ENCODE assay signal across 20 cellular contexts in the genomic region with DNA sequence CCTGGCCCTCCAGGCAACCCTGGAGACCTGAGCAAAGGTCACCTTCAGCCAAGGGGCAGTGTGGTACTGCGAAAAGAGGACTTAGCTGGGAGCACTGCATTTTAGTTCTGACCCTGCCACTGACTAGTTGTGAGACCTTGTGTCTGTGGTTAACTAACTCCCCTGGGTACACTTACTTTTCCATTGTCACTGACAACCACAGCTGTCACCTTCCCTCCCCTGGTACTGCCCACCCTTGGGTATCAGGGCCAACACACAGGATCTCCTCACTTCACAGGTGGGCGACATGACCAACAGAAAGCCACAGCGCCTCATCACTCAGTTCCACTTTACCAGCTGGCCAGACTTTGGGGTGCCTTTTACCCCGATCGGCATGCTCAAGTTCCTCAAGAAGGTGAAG. TPM values are rescaled to one million over a fixed set of nuclear protein-coding genes. Genes with fewer than 3 reads are reported as not detected.
A peak's percentile ranks its signal among the peaks of the same experiment; 100 is the strongest.
DNase-seq lines count a peak whose midpoint lies in the region; ATAC-seq lines count a peak whose summit lies in the region.
"Had no signal": no experiment of that assay in that cellular context is flagged by ENCODE, and none has a peak within 500 bp of the region (broad histone marks: within the 10 kb centered on the region; RNA-seq: fewer than 3 reads in every experiment).

No MANE protein-coding gene starts in this region.

- no peak overlapping the region for H3K4me3 Mint-ChIP-seq in stimulated activated naive CD8-positive, alpha-beta T cell treated with anti-CD3 and anti-CD28 coated beads, Interleukin-15, Interleukin-2, amounts not matched to agents 100 ng/mL and 50 ng/mL, for 24 hours
- no peak overlapping the region for H3K4me3 Mint-ChIP-seq in stimulated activated naive CD8-positive, alpha-beta T cell treated with anti-CD3 and anti-CD28 coated beads, Interleukin-15, amount 100 ng/mL, for 72 hours
- H3K4me3 Mint-ChIP-seq in activated T-helper 1 cell treated with anti-CD3 and anti-CD28 coated beads, Interleukin-12 subunit alpha, Interleukin-12 subunit beta, Interleukin-2, Interleukin-4 antibody, amounts not matched to agents 30 ng/mL and 10 ng/mL and 1 ng/mL, durations not matched to agents 14 hours and 24 hours and 36 hours, result no peak overlapping the region
- H3K4me3 Mint-ChIP-seq in stimulated activated naive B cell treated with anti-CD40 and anti-IgM and Interleukin-4, amounts not matched to agents 10 μg/mL and 1 μg/mL and 100 μg/mL, for 72 hours, result no peak overlapping the region
- H3K4me3 Mint-ChIP-seq: CD4-positive, CD25-positive, alpha-beta regulatory T cell had no signal

- peaks cover 18% of the 10 kb centered on the region for H3K4me1 Mint-ChIP-seq in stimulated activated naive CD8-positive, alpha-beta T cell treated with anti-CD3 and anti-CD28 coated beads, Interleukin-15, Interleukin-2, amounts not matched to agents 100 ng/mL and 50 ng/mL, for 24 hours (ENCODE audit: low read depth)
- no peaks in the 10 kb centered on the region for H3K4me1 Mint-ChIP-seq in stimulated activated naive CD8-positive, alpha-beta T cell treated with anti-CD3 and anti-CD28 coated beads, Interleukin-15, amount 100 ng/mL, for 72 hours
- no peaks in the 10 kb centered on the region for H3K4me1 Mint-ChIP-seq in activated T-helper 1 cell treated with anti-CD3 and anti-CD28 coated beads, Interleukin-12 subunit alpha, Interleukin-12 subunit beta, Interleukin-2, Interleukin-4 antibody, amounts not matched to agents 30 ng/mL and 10 ng/mL and 1 ng/mL, durations not matched to agents 14 hours and 24 hours and 36 hours (ENCODE audit: low read depth)
- H3K4me1 Mint-ChIP-seq in stimulated activated naive B cell treated with anti-CD40 and anti-IgM and Interleukin-4, amounts not matched to agents 10 μg/mL and 1 μg/mL and 100 μg/mL, for 72 hours, result peaks cover 12 to 17% of the 10 kb centered on the region in 2 donors

- H3K9me3 ChIP-seq in mesodermal cell (ENCODE audit: control insufficient read depth, low read length), result peaks cover 5% of the 10 kb centered on the region
- H3K9me3 ChIP-seq: Peyer's patch had no signal

- peaks cover 70% of the 10 kb centered on the region for H3K36me3 ChIP-seq in mesodermal cell (ENCODE audit: control insufficient read depth, insufficient read depth, low read length)

- peaks cover 67% of the 10 kb centered on the region for H3K36me3 Mint-ChIP-seq in stimulated activated naive CD8-positive, alpha-beta T cell treated with anti-CD3 and anti-CD28 coated beads, Interleukin-15, Interleukin-2, amounts not matched to agents 100 ng/mL and 50 ng/mL, for 24 hours (ENCODE audit: low read depth)
- H3K36me3 Mint-ChIP-seq in activated T-helper 1 cell treated with anti-CD3 and anti-CD28 coated beads, Interleukin-12 subunit alpha, Interleukin-12 subunit beta, Interleukin-2, Interleukin-4 antibody, amounts not matched to agents 30 ng/mL and 10 ng/mL and 1 ng/mL, durations not matched to agents 14 hours and 24 hours and 36 hours (ENCODE audit: low read depth), result peaks cover 46% of the 10 kb centered on the region
- H3K36me3 Mint-ChIP-seq in stimulated activated naive B cell treated with anti-CD40 and anti-IgM and Interleukin-4, amounts not matched to agents 10 μg/mL and 1 μg/mL and 100 μg/mL, for 72 hours, result peaks cover 55 to 68% of the 10 kb centered on the region in 2 donors

- no peak overlapping the region for H3K4me3 ChIP-seq in mesodermal cell (ENCODE audit: extremely low read depth, insufficient read depth, low read length, poor library complexity, severe bottlenecking)
- H3K4me3 ChIP-seq: GM23248, Peyer's patch had no signal

- peak overlapping the region; percentile 21 for H3K27ac Mint-ChIP-seq in stimulated activated naive CD8-positive, alpha-beta T cell treated with anti-CD3 and anti-CD28 coated beads, Interleukin-15, Interleukin-2, amounts not matched to agents 100 ng/mL and 50 ng/mL, for 24 hours
- H3K27ac Mint-ChIP-seq in stimulated activated naive CD8-positive, alpha-beta T cell treated with anti-CD3 and anti-CD28 coated beads, Interleukin-15, amount 100 ng/mL, for 72 hours, result peak overlapping the region in 1 of 2 donors; percentile 37
- H3K27ac Mint-ChIP-seq in activated T-helper 1 cell treated with anti-CD3 and anti-CD28 coated beads, Interleukin-12 subunit alpha, Interleukin-12 subunit beta, Interleukin-2, Interleukin-4 antibody, amounts not matched to agents 30 ng/mL and 10 ng/mL and 1 ng/mL, durations not matched to agents 14 hours and 24 hours and 36 hours, result peak overlapping the region; percentile 75
- H3K27ac Mint-ChIP-seq in stimulated activated naive B cell treated with anti-CD40 and anti-IgM and Interleukin-4, amounts not matched to agents 10 μg/mL and 1 μg/mL and 100 μg/mL, for 72 hours, result peak overlapping the region; percentile 70

- intact Hi-C loops in activated T-helper 1 cell treated with anti-CD3 and anti-CD28 coated beads, Interleukin-12 subunit alpha, Interleukin-12 subunit beta, Interleukin-2, Interleukin-4 antibody, amounts not matched to agents 30 ng/mL and 10 ng/mL and 1 ng/mL, durations not matched to agents 14 hours and 24 hours and 36 hours (cut with micrococcal nuclease), result no loop called here

- H3K27me3 Mint-ChIP-seq in stimulated activated naive CD8-positive, alpha-beta T cell treated with anti-CD3 and anti-CD28 coated beads, Interleukin-15, Interleukin-2, amounts not matched to agents 100 ng/mL and 50 ng/mL, for 24 hours, result no peaks in the 10 kb centered on the region
- H3K27me3 Mint-ChIP-seq in stimulated activated naive CD8-positive, alpha-beta T cell treated with anti-CD3 and anti-CD28 coated beads, Interleukin-15, amount 100 ng/mL, for 72 hours, result no peaks in the 10 kb centered on the region
- no peaks in the 10 kb centered on the region for H3K27me3 Mint-ChIP-seq in activated T-helper 1 cell treated with anti-CD3 and anti-CD28 coated beads, Interleukin-12 subunit alpha, Interleukin-12 subunit beta, Interleukin-2, Interleukin-4 antibody, amounts not matched to agents 30 ng/mL and 10 ng/mL and 1 ng/mL, durations not matched to agents 14 hours and 24 hours and 36 hours (ENCODE audit: insufficient read depth)
- H3K27me3 Mint-ChIP-seq in stimulated activated naive B cell treated with anti-CD40 and anti-IgM and Interleukin-4, amounts not matched to agents 10 μg/mL and 1 μg/mL and 100 μg/mL, for 72 hours, result no peaks in the 10 kb centered on the region
- H3K27me3 Mint-ChIP-seq: CD4-positive, CD25-positive, alpha-beta regulatory T cell had no signal

- H3K27ac ChIP-seq in mesodermal cell (ENCODE audit: low read depth, low read length, severe bottlenecking), result peak overlapping the region; percentile 77
- H3K27ac ChIP-seq: GM23248, Peyer's patch had no signal

- 95 to 98% methylated on average over 4 to 5 of the region's 5 CpGs for WGBS in mesodermal cell (ENCODE audit: insufficient coverage in 2 of 2), 2 experiments

- H3K9me3 Mint-ChIP-seq in stimulated activated naive CD8-positive, alpha-beta T cell treated with anti-CD3 and anti-CD28 coated beads, Interleukin-15, Interleukin-2, amounts not matched to agents 100 ng/mL and 50 ng/mL, for 24 hours, result no peaks in the 10 kb centered on the region
- H3K9me3 Mint-ChIP-seq in stimulated activated naive CD8-positive, alpha-beta T cell treated with anti-CD3 and anti-CD28 coated beads, Interleukin-15, amount 100 ng/mL, for 72 hours, result no peaks in the 10 kb centered on the region
- no peaks in the 10 kb centered on the region for H3K9me3 Mint-ChIP-seq in activated T-helper 1 cell treated with anti-CD3 and anti-CD28 coated beads, Interleukin-12 subunit alpha, Interleukin-12 subunit beta, Interleukin-2, Interleukin-4 antibody, amounts not matched to agents 30 ng/mL and 10 ng/mL and 1 ng/mL, durations not matched to agents 14 hours and 24 hours and 36 hours
- no peaks in the 10 kb centered on the region for H3K9me3 Mint-ChIP-seq in stimulated activated naive B cell treated with anti-CD40 and anti-IgM and Interleukin-4, amounts not matched to agents 10 μg/mL and 1 μg/mL and 100 μg/mL, for 72 hours

- no peak for DNase-seq in stimulated activated naive CD8-positive, alpha-beta T cell treated with anti-CD3 and anti-CD28 coated beads, Interleukin-15, amount 100 ng/mL, for 72 hours
- DNase-seq in activated T-helper 1 cell treated with anti-CD3 and anti-CD28 coated beads, Interleukin-12 subunit alpha, Interleukin-12 subunit beta, Interleukin-2, Interleukin-4 antibody, amounts not matched to agents 30 ng/mL and 10 ng/mL and 1 ng/mL, durations not matched to agents 14 hours and 24 hours and 36 hours (ENCODE audit: low spot score), result no peak
- no peak for DNase-seq in stimulated activated naive B cell treated with anti-CD40 and anti-IgM and Interleukin-4, amounts not matched to agents 10 μg/mL and 1 μg/mL and 100 μg/mL, for 72 hours
- no peak for DNase-seq in midbrain (lab: John Stamatoyannopoulos, UW)
- DNase-seq: Calu3; CD4-positive, CD25-positive, alpha-beta regulatory T cell; DMS53; GM23248; HCEC 1CT; NCI-H187; NCI-H226; NCI-H524 treated with DMSO at 0.1 percent for 48 hours; Peyer's patch had no signal

- ATAC-seq in stimulated activated naive CD8-positive, alpha-beta T cell treated with anti-CD3 and anti-CD28 coated beads, Interleukin-15, amount 100 ng/mL, for 72 hours, result no peak
- peak; percentile 78 to 87 for ATAC-seq in stimulated activated naive B cell treated with anti-CD40 and anti-IgM and Interleukin-4, amounts not matched to agents 10 μg/mL and 1 μg/mL and 100 μg/mL, for 72 hours (replicated peaks)
- ATAC-seq in GM21515 (IDR thresholded peaks at IDR 0.05; ENCODE audit: unreplicated experiment) (no peak), GM19463 (IDR thresholded peaks at IDR 0.05; ENCODE audit: unreplicated experiment) (no peak)
- ATAC-seq: Right ventricle myocardium inferior had no signal

- H3K4me1 ChIP-seq in mesodermal cell (ENCODE audit: control insufficient read depth, insufficient read depth, low read length, poor library complexity, severe bottlenecking), result peaks cover 16% of the 10 kb centered on the region
- H3K4me1 ChIP-seq: Peyer's patch had no signal

RNA-seq across cellular contexts. Expression of gene GNRH2, which starts 21.6 kb away (rescaled TPM):
- total RNA-seq in activated T-helper 1 cell treated with anti-CD3 and anti-CD28 coated beads, Interleukin-12 subunit alpha, Interleukin-12 subunit beta, Interleukin-2, Interleukin-4 antibody, amounts not matched to agents 30 ng/mL and 10 ng/mL and 1 ng/mL, durations not matched to agents 14 hours and 24 hours and 36 hours, result 2.1 and 2.3 TPM in 2 replicates
- not detected for polyA plus RNA-seq in mesodermal cell (2013, experiment 1 of 2)
- polyA plus RNA-seq in mesodermal cell (2013, experiment 2 of 2), result not detected
- total RNA-seq: GM23248, HT1080, LHCN-M2, Peyer's patch, Right ventricle myocardium inferior had no signal
- polyA plus RNA-seq: CD4-positive, CD25-positive, alpha-beta regulatory T cell; GM23248 had no signal

RNA-seq across cellular contexts. Expression of gene MRPS26, which starts 24.1 kb away (rescaled TPM):
- 106 and 114 TPM in 2 replicates for total RNA-seq in activated T-helper 1 cell treated with anti-CD3 and anti-CD28 coated beads, Interleukin-12 subunit alpha, Interleukin-12 subunit beta, Interleukin-2, Interleukin-4 antibody, amounts not matched to agents 30 ng/mL and 10 ng/mL and 1 ng/mL, durations not matched to agents 14 hours and 24 hours and 36 hours
- 51.1 TPM for polyA plus RNA-seq in mesodermal cell (2013, experiment 1 of 2)
- 44.8 TPM for polyA plus RNA-seq in mesodermal cell (2013, experiment 2 of 2)

RNA-seq across cellular contexts. Expression of gene OXT, which starts 49.6 kb away (rescaled TPM):
- total RNA-seq in activated T-helper 1 cell treated with anti-CD3 and anti-CD28 coated beads, Interleukin-12 subunit alpha, Interleukin-12 subunit beta, Interleukin-2, Interleukin-4 antibody, amounts not matched to agents 30 ng/mL and 10 ng/mL and 1 ng/mL, durations not matched to agents 14 hours and 24 hours and 36 hours, result not detected in 2 replicates
- polyA plus RNA-seq in mesodermal cell (2013, experiment 1 of 2), result 0.96 TPM
- not detected for polyA plus RNA-seq in mesodermal cell (2013, experiment 2 of 2)
- total RNA-seq: Calu3; CD4-positive, CD25-positive, alpha-beta regulatory T cell; GM23248; HT1080; LHCN-M2 had no signal

Comparison
In these comparisons a context has a peak if more than half of its experiments do, and no peak if none do; other contexts are left out.
1. ATAC-seq: peak in stimulated activated naive B cell treated with anti-CD40 and anti-IgM and Interleukin-4, amounts not matched to agents 10 μg/mL and 1 μg/mL and 100 μg/mL, for 72 hours (2 of 2); none in stimulated activated naive CD8-positive, alpha-beta T cell treated with anti-CD3 and anti-CD28 coated beads, Interleukin-15, amount 100 ng/mL, for 72 hours (single experiment), GM21515 (single experiment) and GM19463 (single experiment).